In genomic region chr2:21002814-21003192, GRCh38 we compare ENCODE assay signal across 27 cellular contexts. TPM values are rescaled to one million over a fixed set of nuclear protein-coding genes. Genes with fewer than 3 reads are reported as not detected.
"Had no signal": no experiment of that assay in that cellular context is flagged by ENCODE, and none has a peak within 500 bp of the region (broad histone marks: within the 10 kb centered on the region; RNA-seq: fewer than 3 reads in every experiment).

No MANE protein-coding gene starts in this region.

- H3K36me3 ChIP-seq: stomach, suprapubic skin, thyroid gland, tibial nerve, transverse colon, upper lobe of left lung, upper lobe of right lung, uterus, vagina had no signal

- H3K4me3 ChIP-seq: stomach, suprapubic skin, testis, thoracic aorta, thyroid gland, tibial artery, tibial nerve, transverse colon, upper lobe of left lung, upper lobe of right lung, uterus, vagina had no signal

- H3K4me1 ChIP-seq: stomach, suprapubic skin, testis, thyroid gland, transverse colon, upper lobe of left lung, upper lobe of right lung, uterus, vagina had no signal

- FAIRE-seq: urothelium cell line had no signal

- DNase-seq: stimulated activated CD4-positive, alpha-beta T cell treated with anti-CD3 and anti-CD28 coated beads, Interleukin-2, amount 100 ng/mL, for 48 hours; stimulated activated CD4-positive, alpha-beta T cell treated with anti-CD3 and anti-CD28 coated beads, Interleukin-4, amount 100 ng/mL, for 1 hour; stimulated activated CD4-positive, alpha-beta T cell treated with anti-CD3 and anti-CD28 coated beads, Interleukin-4, amount 100 ng/mL, for 24 hours; stimulated activated CD4-positive, alpha-beta T cell treated with anti-CD3 and anti-CD28 coated beads, Interleukin-4, amount 100 ng/mL, for 4 hours; stimulated activated CD8-positive, alpha-beta memory T cell treated with anti-CD3 and anti-CD28 coated beads, Interleukin-4, amount 100 ng/mL, for 48 hours; stimulated activated naive B cell treated with anti-CD40 and anti-IgM and Interleukin-4, amounts not matched to agents 10 μg/mL and 1 μg/mL and 100 μg/mL, for 72 hours; stimulated activated naive CD4-positive, alpha-beta T cell; stimulated activated naive CD4-positive, alpha-beta T cell treated with Interleukin-2 at 50 U/mL for 16 hours; stimulated activated naive CD8-positive, alpha-beta T cell treated with anti-CD3 and anti-CD28 coated beads, Interleukin-15, amount 100 ng/mL, for 72 hours; stimulated activated naive CD8-positive, alpha-beta T cell treated with anti-CD3 and anti-CD28 coated beads, Interleukin-15, Interleukin-2, amounts not matched to agents 100 U/mL and 50 U/mL, for 24 hours; stomach; substantia nigra; testis; thyroid gland; tibial artery; transverse colon; trophoblast cell; upper lobe of left lung; upper lobe of right lung; uterus had no signal

- H3K27ac ChIP-seq: stomach, suprapubic skin, testis, thoracic aorta, thyroid gland, tibial artery, tibial nerve, transverse colon, upper lobe of left lung, upper lobe of right lung, uterus, vagina had no signal

- H3K9me3 ChIP-seq: stomach, suprapubic skin, testis, thoracic aorta, thyroid gland, tibial nerve, transverse colon, upper lobe of left lung, upper lobe of right lung, uterus, vagina had no signal

- H3K27me3 ChIP-seq: stomach, testis, thyroid gland, tibial artery, tibial nerve, transverse colon, upper lobe of left lung, upper lobe of right lung, uterus, vagina had no signal

- ATAC-seq: stimulated activated effector memory CD8-positive, alpha-beta T cell treated with anti-CD3 and anti-CD28 coated beads, Interleukin-12 subunit alpha, Interleukin-12 subunit beta, amount 100 ng/mL, for 72 hours; stimulated activated memory B cell treated with anti-CD40 and anti-IgM and Interleukin-4, amounts not matched to agents 10 μg/mL and 1 μg/mL and 100 μg/mL, for 72 hours; stimulated activated naive B cell treated with anti-CD40 and anti-IgM and Interleukin-4, amounts not matched to agents 10 μg/mL and 1 μg/mL and 100 μg/mL, for 72 hours; stimulated activated naive CD8-positive, alpha-beta T cell treated with anti-CD3 and anti-CD28 coated beads, Interleukin-15, amount 100 ng/mL, for 72 hours; stimulated activated naive CD8-positive, alpha-beta T cell treated with anti-CD3 and anti-CD28 coated beads, Interleukin-15, Interleukin-2, amounts not matched to agents 100 U/mL and 50 U/mL, for 24 hours; upper lobe of right lung had no signal

RNA-seq across cellular contexts. Expression of gene APOB, which starts 41.1 kb away (rescaled TPM):
- total RNA-seq: vagina had no signal
